10 cellular contexts compared by ENCODE assay signal in genomic region chr1:145892486-145893087, GRCh38. TPM values are rescaled to one million over a fixed set of nuclear protein-coding genes. Genes with fewer than 3 reads are reported as not detected.
DNase-seq lines count a peak whose midpoint lies in the region; ATAC-seq, FAIRE-seq and TF ChIP-seq lines count a peak whose summit lies in the region.
"Had no signal": no experiment of that assay in that cellular context is flagged by ENCODE, and none has a peak within 500 bp of the region (broad histone marks: within the 10 kb centered on the region; RNA-seq: fewer than 3 reads in every experiment).

No MANE protein-coding gene starts in this region.

- peak overlapping the region in 1 of 2 donors; percentile 42 for H3K9ac ChIP-seq in colonic mucosa (ENCODE audit: low read depth in 2 of 2, low read length in 2 of 2)

- DNase-seq in NCI-H748 (lab: John Stamatoyannopoulos, UW; ENCODE audit: unreplicated experiment), result peak; percentile 34
- no peak for DNase-seq in NCI-H748 treated with DMSO at 0.1 percent for 48 hours (lab: John Stamatoyannopoulos, UW)
- DNase-seq in colonic mucosa, result no peak
- DNase-seq in vagina (ENCODE audit: extremely low spot score in 2 of 2), result peak in 1 of 2 donors; percentile 86
- DNase-seq in RCC 7860 (ENCODE audit: low spot score), result no peak
- DNase-seq in NCI-H2227 (lab: John Stamatoyannopoulos, UW; ENCODE audit: unreplicated experiment), result no peak
- DNase-seq: activated gamma-delta T cell had no signal

- TF ChIP-seq CTCF in colonic mucosa (IDR thresholded peaks at IDR 0.05) (no peak), vagina (IDR thresholded peaks at IDR 0.05) (no peak)

- TF ChIP-seq POLR2A in vagina (IDR thresholded peaks at IDR 0.05), result no peak

- intact Hi-C loops in colonic mucosa (cut with DNase I) (no loop called here), vagina (cut with DNase I) (no loop called here)

- peaks cover 7% of the 10 kb centered on the region for H3K4me1 ChIP-seq in colonic mucosa
- H3K4me1 ChIP-seq in mesodermal cell (ENCODE audit: control insufficient read depth, insufficient read depth, low read length, poor library complexity, severe bottlenecking), result peaks cover 25% of the 10 kb centered on the region
- peaks cover 31% of the 10 kb centered on the region for H3K4me1 ChIP-seq in vagina

- H3K27me3 ChIP-seq in colonic mucosa (no peaks in the 10 kb centered on the region), vagina (no peaks in the 10 kb centered on the region)

- H3K27ac ChIP-seq in colonic mucosa (peak overlapping the region; percentile 84), mesodermal cell (ENCODE audit: low read depth, low read length, severe bottlenecking) (peak overlapping the region; percentile 90), vagina (peak overlapping the region; percentile 96)

- ATAC-seq in HG03442 (IDR thresholded peaks at IDR 0.05; ENCODE audit: unreplicated experiment), result no peak

- H3K36me3 ChIP-seq in colonic mucosa (no peaks in the 10 kb centered on the region), mesodermal cell (ENCODE audit: control insufficient read depth, insufficient read depth, low read length) (no peaks in the 10 kb centered on the region), vagina (no peaks in the 10 kb centered on the region)

- WGBS in mesodermal cell (ENCODE audit: insufficient coverage in 2 of 2), 2 experiments, result 75 to 87% methylated on average over 1 to 2 of the region's 3 CpGs

- H3K9me3 ChIP-seq in colonic mucosa (no peaks in the 10 kb centered on the region), mesodermal cell (ENCODE audit: control insufficient read depth, low read length) (no peaks in the 10 kb centered on the region), vagina (no peaks in the 10 kb centered on the region)

- FAIRE-seq in RCC 7860 (lab: Jason Lieb, UNC), result no peak

- no peak overlapping the region for H3K4me3 ChIP-seq in colonic mucosa
- no peak overlapping the region for H3K4me3 ChIP-seq in mesodermal cell (ENCODE audit: extremely low read depth, insufficient read depth, low read length, poor library complexity, severe bottlenecking)
- H3K4me3 ChIP-seq in vagina, result peak overlapping the region; percentile 4 to 28

RNA-seq across cellular contexts. Expression of gene ANKRD35, which starts 6.9 kb away (rescaled TPM):
- total RNA-seq in colonic mucosa (under 1 TPM; 0.53 to 0.59 TPM), vagina (17.9 TPM)
- polyA plus RNA-seq in mesodermal cell (2013, experiment 1 of 2), result 0.22 TPM
- polyA plus RNA-seq in mesodermal cell (2013, experiment 2 of 2), result 0.15 TPM
- total RNA-seq: NCI-H460 had no signal

RNA-seq across cellular contexts. Expression of gene ITGA10, which starts 17.3 kb away (rescaled TPM):
- total RNA-seq in colonic mucosa (1 to 10 TPM in 1 of 2 donors, under 1 TPM in 1; 0.19 to 1.7 TPM), vagina (6.1 TPM)
- 7.4 TPM for polyA plus RNA-seq in mesodermal cell (2013, experiment 1 of 2)
- polyA plus RNA-seq in mesodermal cell (2013, experiment 2 of 2), result 5.8 TPM

RNA-seq across cellular contexts. Expression of gene PEX11B, which starts 25.9 kb away (rescaled TPM):
- 10 to 100 TPM; 28.2 to 31.1 TPM for total RNA-seq in colonic mucosa
- 24.0 TPM for polyA plus RNA-seq in mesodermal cell (2013, experiment 1 of 2)
- polyA plus RNA-seq in mesodermal cell (2013, experiment 2 of 2), result 23.8 TPM
- 23.6 TPM for total RNA-seq in vagina

RNA-seq across cellular contexts. Expression of gene PIAS3, which starts 33.7 kb away (rescaled TPM):
- total RNA-seq in colonic mucosa (10 to 100 TPM; 14.1 to 15.8 TPM), vagina (40.5 TPM)
- polyA plus RNA-seq in mesodermal cell (2013, experiment 1 of 2), result 48.8 TPM
- polyA plus RNA-seq in mesodermal cell (2013, experiment 2 of 2), result 43.4 TPM

RNA-seq across cellular contexts. Expression of gene RBM8A, which starts 34.7 kb away (rescaled TPM):
- total RNA-seq in colonic mucosa (100 to 1,000 TPM; 108 to 148 TPM), vagina (93.3 TPM)
- 161 TPM for polyA plus RNA-seq in mesodermal cell (2013, experiment 1 of 2)
- 144 TPM for polyA plus RNA-seq in mesodermal cell (2013, experiment 2 of 2)

Comparison
In these comparisons a context has a peak if more than half of its experiments do, and no peak if none do; other contexts are left out.
1. H3K4me3 ChIP-seq: peak in vagina (2 of 2); none in colonic mucosa (single experiment) and mesodermal cell (single experiment).
2. RNA of gene ANKRD35, which starts 6.9 kb away (total RNA-seq): 17.9 TPM in vagina (single experiment); 0.53 to 0.59 TPM in colonic mucosa; every median in the first group is over 10 times any median in the second.
3. Peak in every context shown above with its lines, with median percentiles within 50 percentile points of each other: H3K27ac ChIP-seq.